Comparison of ENCODE assay signal across 20 cellular contexts in the genomic region with DNA sequence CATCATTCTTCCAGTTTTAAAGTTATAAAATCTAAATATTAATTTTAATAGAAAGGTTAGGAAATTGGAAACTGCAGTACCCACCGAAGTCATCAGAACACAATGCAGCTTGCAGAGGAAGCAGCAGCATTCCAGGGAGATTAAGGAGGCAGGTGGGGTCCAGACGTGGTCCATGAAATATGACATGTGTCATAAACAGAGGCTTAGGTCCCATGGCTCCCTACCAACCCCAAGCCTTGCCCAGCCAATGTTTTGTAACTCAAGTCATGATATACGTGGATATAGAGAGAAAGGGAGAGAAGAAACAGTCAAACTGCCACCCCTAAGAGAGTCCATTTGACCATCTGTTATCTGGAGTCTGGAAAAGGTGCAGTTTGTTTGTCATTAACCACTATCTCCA.
DNase-seq lines count a peak whose midpoint lies in the region; ATAC-seq and TF ChIP-seq lines count a peak whose summit lies in the region.
"Had no signal": no experiment of that assay in that cellular context is flagged by ENCODE, and none has a peak within 500 bp of the region (broad histone marks: within the 10 kb centered on the region; RNA-seq: fewer than 3 reads in every experiment).

No MANE protein-coding gene starts in this region.

- TF ChIP-seq CTCF in fibroblast of villous mesenchyme (IDR thresholded peaks at IDR 0.05; ENCODE audit: insufficient read depth, low read depth, low read length): no peak
- no peak for TF ChIP-seq CTCF in upper lobe of right lung (IDR thresholded peaks at IDR 0.05)

- H3K4me3 ChIP-seq in SJCRH30: peak overlapping the region; percentile 36
- H3K4me3 ChIP-seq in fibroblast of villous mesenchyme (ENCODE audit: low read depth, low read length): no peak overlapping the region
- H3K4me3 ChIP-seq in skeletal muscle satellite cell (ENCODE audit: low read length): no peak overlapping the region
- no peak overlapping the region for H3K4me3 ChIP-seq in upper lobe of right lung
- H3K4me3 ChIP-seq: BLaER1, Peyer's patch had no signal

- peak overlapping the region; percentile 90 for H3K27ac ChIP-seq in SJCRH30
- no peak overlapping the region for H3K27ac ChIP-seq in upper lobe of right lung
- H3K27ac ChIP-seq: BLaER1, HL-60 had no signal

- intact Hi-C loops in upper lobe of right lung (cut with DNase I): no loop called here

- H3K4me1 ChIP-seq in SJCRH30 (peaks cover 58% of the 10 kb centered on the region), skeletal muscle satellite cell (ENCODE audit: control insufficient read depth, insufficient read depth, low read length) (peaks cover 44% of the 10 kb centered on the region), upper lobe of right lung (no peaks in the 10 kb centered on the region)
- H3K4me1 ChIP-seq: BLaER1, Peyer's patch had no signal

- H3K36me3 ChIP-seq in SJCRH30 (no peaks in the 10 kb centered on the region), skeletal muscle satellite cell (ENCODE audit: insufficient read depth, low read length) (no peaks in the 10 kb centered on the region), upper lobe of right lung (no peaks in the 10 kb centered on the region)
- H3K36me3 ChIP-seq: BLaER1, Peyer's patch had no signal

- H3K27me3 ChIP-seq in SJCRH30: no peaks in the 10 kb centered on the region
- no peaks in the 10 kb centered on the region for H3K27me3 ChIP-seq in skeletal muscle satellite cell (ENCODE audit: control insufficient read depth, insufficient read depth, low read length)
- no peaks in the 10 kb centered on the region for H3K27me3 ChIP-seq in upper lobe of right lung
- H3K27me3 ChIP-seq: BLaER1, Peyer's patch had no signal

- no peaks in the 10 kb centered on the region for H3K9me3 ChIP-seq in SJCRH30 (replicated peaks)
- H3K9me3 ChIP-seq in skeletal muscle satellite cell (replicated peaks; ENCODE audit: low read length): no peaks in the 10 kb centered on the region
- no peaks in the 10 kb centered on the region for H3K9me3 ChIP-seq in upper lobe of right lung
- H3K9me3 ChIP-seq: BLaER1, Peyer's patch had no signal

- H3K4me2 ChIP-seq in skeletal muscle satellite cell (ENCODE audit: low read length): no peak overlapping the region
- H3K4me2 ChIP-seq: BLaER1 had no signal

- peak; percentile 84 for DNase-seq in HCEC 1CT
- peak; percentile 74 to 81 for DNase-seq in SJCRH30
- peak; percentile 79 for DNase-seq in fibroblast of villous mesenchyme (ENCODE audit: low read depth)
- DNase-seq in NCI-H1694 treated with DMSO at 0.1 percent for 48 hours (lab: John Stamatoyannopoulos, UW): no peak
- DNase-seq in COR-L47 (lab: John Stamatoyannopoulos, UW): no peak
- DNase-seq in upper lobe of right lung: no peak
- DNase-seq: CD4-positive, alpha-beta memory T cell; DND-41; H9; KG1; MV-4-11; NCI-H1105 treated with DMSO at 0.1 percent for 48 hours; NCI-H2081 treated with DMSO at 0.1 percent for 48 hours; NCI-H2171 treated with DMSO at 0.1 percent for 48 hours; NCI-H524 treated with DMSO at 0.1 percent for 48 hours; NCI-H82; Peyer's patch had no signal

- H3K9ac ChIP-seq in skeletal muscle satellite cell (ENCODE audit: low read depth, low read length): peak overlapping the region; percentile 43
- H3K9ac ChIP-seq: BLaER1 had no signal

- ATAC-seq in upper lobe of right lung: no peak

Comparison
In these comparisons a context has a peak if more than half of its experiments do, and no peak if none do; other contexts are left out.
1. DNase-seq: peak in HCEC 1CT (single experiment), SJCRH30 (2 of 2) and fibroblast of villous mesenchyme (single experiment); none in NCI-H1694 treated with DMSO at 0.1 percent for 48 hours (single experiment), COR-L47 (single experiment) and upper lobe of right lung (single experiment).